Comparison of ENCODE assay signal across 1 cellular context in the genomic region with DNA sequence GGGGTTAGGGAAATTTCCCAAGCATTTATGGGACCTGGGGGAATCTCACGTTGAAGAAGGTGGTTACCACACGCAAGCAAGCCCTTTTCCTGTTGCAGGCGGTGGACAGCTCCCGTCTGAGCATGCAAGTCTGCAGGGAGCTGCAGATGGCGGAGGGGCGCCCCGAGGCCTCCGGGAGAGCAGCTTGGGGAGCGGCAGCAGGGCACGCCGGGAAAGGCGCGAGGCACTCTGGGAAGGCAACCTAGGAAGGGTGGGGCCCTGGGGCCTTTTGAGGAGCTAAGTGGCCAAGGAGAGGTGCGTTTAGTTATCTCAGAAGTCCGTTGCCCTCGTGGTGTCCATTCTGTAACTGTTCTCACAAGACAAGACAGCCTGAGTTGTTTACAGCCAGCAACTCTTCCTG.
A peak's percentile ranks its signal among the peaks of the same experiment; 100 is the strongest.
TF ChIP-seq lines count a peak whose summit lies in the region.

No MANE protein-coding gene starts in this region.

TF ChIP-seq in HepG2, 621 proteins besides CTCF, POLR2A, EP300 and RAD21 (continued from another document):
- TF ChIP-seq, protein P1, sequence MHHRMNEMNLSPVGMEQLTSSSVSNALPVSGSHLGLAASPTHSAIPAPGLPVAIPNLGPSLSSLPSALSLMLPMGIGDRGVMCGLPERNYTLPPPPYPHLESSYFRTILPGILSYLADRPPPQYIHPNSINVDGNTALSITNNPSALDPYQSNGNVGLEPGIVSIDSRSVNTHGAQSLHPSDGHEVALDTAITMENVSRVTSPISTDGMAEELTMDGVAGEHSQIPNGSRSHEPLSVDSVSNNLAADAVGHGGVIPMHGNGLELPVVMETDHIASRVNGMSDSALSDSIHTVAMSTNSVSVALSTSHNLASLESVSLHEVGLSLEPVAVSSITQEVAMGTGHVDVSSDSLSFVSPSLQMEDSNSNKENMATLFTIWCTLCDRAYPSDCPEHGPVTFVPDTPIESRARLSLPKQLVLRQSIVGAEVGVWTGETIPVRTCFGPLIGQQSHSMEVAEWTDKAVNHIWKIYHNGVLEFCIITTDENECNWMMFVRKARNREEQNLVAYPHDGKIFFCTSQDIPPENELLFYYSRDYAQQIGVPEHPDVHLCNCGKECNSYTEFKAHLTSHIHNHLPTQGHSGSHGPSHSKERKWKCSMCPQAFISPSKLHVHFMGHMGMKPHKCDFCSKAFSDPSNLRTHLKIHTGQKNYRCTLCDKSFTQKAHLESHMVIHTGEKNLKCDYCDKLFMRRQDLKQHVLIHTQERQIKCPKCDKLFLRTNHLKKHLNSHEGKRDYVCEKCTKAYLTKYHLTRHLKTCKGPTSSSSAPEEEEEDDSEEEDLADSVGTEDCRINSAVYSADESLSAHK (CRISPR knock-in tag; IDR thresholded peaks at IDR 0.05; ENCODE audit: borderline replicate concordance): no peak
- no peak for TF ChIP-seq SNAPC2 (CRISPR knock-in tag; IDR thresholded peaks at IDR 0.05)
- TF ChIP-seq, protein P2, sequence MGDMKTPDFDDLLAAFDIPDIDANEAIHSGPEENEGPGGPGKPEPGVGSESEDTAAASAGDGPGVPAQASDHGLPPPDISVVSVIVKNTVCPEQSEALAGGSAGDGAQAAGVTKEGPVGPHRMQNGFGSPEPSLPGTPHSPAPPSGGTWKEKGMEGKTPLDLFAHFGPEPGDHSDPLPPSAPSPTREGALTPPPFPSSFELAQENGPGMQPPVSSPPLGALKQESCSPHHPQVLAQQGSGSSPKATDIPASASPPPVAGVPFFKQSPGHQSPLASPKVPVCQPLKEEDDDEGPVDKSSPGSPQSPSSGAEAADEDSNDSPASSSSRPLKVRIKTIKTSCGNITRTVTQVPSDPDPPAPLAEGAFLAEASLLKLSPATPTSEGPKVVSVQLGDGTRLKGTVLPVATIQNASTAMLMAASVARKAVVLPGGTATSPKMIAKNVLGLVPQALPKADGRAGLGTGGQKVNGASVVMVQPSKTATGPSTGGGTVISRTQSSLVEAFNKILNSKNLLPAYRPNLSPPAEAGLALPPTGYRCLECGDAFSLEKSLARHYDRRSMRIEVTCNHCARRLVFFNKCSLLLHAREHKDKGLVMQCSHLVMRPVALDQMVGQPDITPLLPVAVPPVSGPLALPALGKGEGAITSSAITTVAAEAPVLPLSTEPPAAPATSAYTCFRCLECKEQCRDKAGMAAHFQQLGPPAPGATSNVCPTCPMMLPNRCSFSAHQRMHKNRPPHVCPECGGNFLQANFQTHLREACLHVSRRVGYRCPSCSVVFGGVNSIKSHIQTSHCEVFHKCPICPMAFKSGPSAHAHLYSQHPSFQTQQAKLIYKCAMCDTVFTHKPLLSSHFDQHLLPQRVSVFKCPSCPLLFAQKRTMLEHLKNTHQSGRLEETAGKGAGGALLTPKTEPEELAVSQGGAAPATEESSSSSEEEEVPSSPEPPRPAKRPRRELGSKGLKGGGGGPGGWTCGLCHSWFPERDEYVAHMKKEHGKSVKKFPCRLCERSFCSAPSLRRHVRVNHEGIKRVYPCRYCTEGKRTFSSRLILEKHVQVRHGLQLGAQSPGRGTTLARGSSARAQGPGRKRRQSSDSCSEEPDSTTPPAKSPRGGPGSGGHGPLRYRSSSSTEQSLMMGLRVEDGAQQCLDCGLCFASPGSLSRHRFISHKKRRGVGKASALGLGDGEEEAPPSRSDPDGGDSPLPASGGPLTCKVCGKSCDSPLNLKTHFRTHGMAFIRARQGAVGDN (CRISPR knock-in tag; IDR thresholded peaks at IDR 0.05): peak; percentile 45; the same call in 1 of the 2 replicates
- peak; percentile 68; the same call in 1 of the 2 replicates for TF ChIP-seq ZNF143 (CRISPR knock-in tag; IDR thresholded peaks at IDR 0.05)
- TF ChIP-seq, protein P3, sequence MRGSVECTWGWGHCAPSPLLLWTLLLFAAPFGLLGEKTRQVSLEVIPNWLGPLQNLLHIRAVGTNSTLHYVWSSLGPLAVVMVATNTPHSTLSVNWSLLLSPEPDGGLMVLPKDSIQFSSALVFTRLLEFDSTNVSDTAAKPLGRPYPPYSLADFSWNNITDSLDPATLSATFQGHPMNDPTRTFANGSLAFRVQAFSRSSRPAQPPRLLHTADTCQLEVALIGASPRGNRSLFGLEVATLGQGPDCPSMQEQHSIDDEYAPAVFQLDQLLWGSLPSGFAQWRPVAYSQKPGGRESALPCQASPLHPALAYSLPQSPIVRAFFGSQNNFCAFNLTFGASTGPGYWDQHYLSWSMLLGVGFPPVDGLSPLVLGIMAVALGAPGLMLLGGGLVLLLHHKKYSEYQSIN (CRISPR knock-in tag; IDR thresholded peaks at IDR 0.05; ENCODE audit: borderline replicate concordance): no peak
- TF ChIP-seq, protein P4, sequence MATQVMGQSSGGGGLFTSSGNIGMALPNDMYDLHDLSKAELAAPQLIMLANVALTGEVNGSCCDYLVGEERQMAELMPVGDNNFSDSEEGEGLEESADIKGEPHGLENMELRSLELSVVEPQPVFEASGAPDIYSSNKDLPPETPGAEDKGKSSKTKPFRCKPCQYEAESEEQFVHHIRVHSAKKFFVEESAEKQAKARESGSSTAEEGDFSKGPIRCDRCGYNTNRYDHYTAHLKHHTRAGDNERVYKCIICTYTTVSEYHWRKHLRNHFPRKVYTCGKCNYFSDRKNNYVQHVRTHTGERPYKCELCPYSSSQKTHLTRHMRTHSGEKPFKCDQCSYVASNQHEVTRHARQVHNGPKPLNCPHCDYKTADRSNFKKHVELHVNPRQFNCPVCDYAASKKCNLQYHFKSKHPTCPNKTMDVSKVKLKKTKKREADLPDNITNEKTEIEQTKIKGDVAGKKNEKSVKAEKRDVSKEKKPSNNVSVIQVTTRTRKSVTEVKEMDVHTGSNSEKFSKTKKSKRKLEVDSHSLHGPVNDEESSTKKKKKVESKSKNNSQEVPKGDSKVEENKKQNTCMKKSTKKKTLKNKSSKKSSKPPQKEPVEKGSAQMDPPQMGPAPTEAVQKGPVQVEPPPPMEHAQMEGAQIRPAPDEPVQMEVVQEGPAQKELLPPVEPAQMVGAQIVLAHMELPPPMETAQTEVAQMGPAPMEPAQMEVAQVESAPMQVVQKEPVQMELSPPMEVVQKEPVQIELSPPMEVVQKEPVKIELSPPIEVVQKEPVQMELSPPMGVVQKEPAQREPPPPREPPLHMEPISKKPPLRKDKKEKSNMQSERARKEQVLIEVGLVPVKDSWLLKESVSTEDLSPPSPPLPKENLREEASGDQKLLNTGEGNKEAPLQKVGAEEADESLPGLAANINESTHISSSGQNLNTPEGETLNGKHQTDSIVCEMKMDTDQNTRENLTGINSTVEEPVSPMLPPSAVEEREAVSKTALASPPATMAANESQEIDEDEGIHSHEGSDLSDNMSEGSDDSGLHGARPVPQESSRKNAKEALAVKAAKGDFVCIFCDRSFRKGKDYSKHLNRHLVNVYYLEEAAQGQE (IDR thresholded peaks at IDR 0.05; ENCODE audit: borderline replicate concordance in 1 of 2, low read depth in 1 of 2, low read length in 2 of 2): 0 out of 4 replicates have a peak, but pooled peaks of 1 of the 2 experiments have one; percentile 20
- TF ChIP-seq ZNF563 (CRISPR knock-in tag; IDR thresholded peaks at IDR 0.05): 0 out of 2 replicates have a peak, but pooled peaks have one; percentile 28
- TF ChIP-seq ZNF567 (CRISPR knock-in tag; IDR thresholded peaks at IDR 0.05; ENCODE audit: borderline replicate concordance): no peak
- TF ChIP-seq, protein P5, sequence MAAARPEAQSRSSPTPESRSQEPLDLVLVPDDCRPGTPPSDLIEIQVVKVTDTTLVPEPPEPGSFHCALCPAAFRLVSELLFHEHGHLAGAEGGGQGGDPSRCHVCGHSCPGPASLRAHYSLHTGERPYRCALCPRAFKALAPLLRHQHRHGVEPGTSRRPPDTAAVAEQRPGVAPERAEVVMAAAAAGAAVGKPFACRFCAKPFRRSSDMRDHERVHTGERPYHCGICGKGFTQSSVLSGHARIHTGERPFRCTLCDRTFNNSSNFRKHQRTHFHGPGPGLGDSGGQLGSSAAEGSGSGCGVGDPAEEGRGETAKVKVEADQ (CRISPR knock-in tag; IDR thresholded peaks at IDR 0.05; ENCODE audit: borderline replicate concordance): no peak
- no peak for TF ChIP-seq ZFP82 (CRISPR knock-in tag; IDR thresholded peaks at IDR 0.05; ENCODE audit: borderline replicate concordance)
